ENCODE assay signal across 8 cellular contexts in genomic region chr1:109482796-109483638, GRCh38. TPM values are rescaled to one million over a fixed set of nuclear protein-coding genes. Genes with fewer than 3 reads are reported as not detected.
A peak's percentile ranks its signal among the peaks of the same experiment; 100 is the strongest.
DNase-seq lines count a peak whose midpoint lies in the region; ATAC-seq, FAIRE-seq and TF ChIP-seq lines count a peak whose summit lies in the region.

No MANE protein-coding gene starts in this region.

- TF ChIP-seq CTCF in A549 (IDR thresholded peaks at IDR 0.05) (no peak), astrocyte (IDR thresholded peaks at IDR 0.05; ENCODE audit: insufficient read depth, low read depth, low read length) (no peak)

- no peak for DNase-seq in A549 (ENCODE audit: low read depth in 1 of 2, low spot score in 1 of 2)
- DNase-seq in RPMI7951 (ENCODE audit: low read depth): peak; percentile 18
- no peak for DNase-seq in astrocyte (ENCODE audit: low read depth)
- DNase-seq in GF-D8 (lab: John Stamatoyannopoulos, UW): no peak

- WGBS in A549 (ENCODE audit: missing lambda C conversion rate): 24% methylated on average over 13 of the region's 27 CpGs

- CTCF ChIA-PET in A549 (lab: Yijun Ruan, JAX): interaction anchor here (0.7 to 23.6 kb wide), 6 partner anchors 8 to 73 kb away, joined by 3 to 749 read pairs (median 16); partner anchors contain the start of genes CYB561D1 and GPR61

- H3K4me1 Mint-ChIP-seq in astrocyte (ENCODE audit: low read depth, unreplicated experiment): peaks cover 12% of the 10 kb centered on the region

- FAIRE-seq in A549 (lab: Jason Lieb, UNC) (no peak), astrocyte (lab: Jason Lieb, UNC) (no peak)

- H3K4me2 ChIP-seq in A549: peak overlapping the region; percentile 90
- H3K4me2 ChIP-seq in astrocyte (ENCODE audit: low read length): peak overlapping the region; percentile 99

- H4K20me1 ChIP-seq in astrocyte (ENCODE audit: insufficient read depth, low read length): no peaks in the 10 kb centered on the region

- H3K4me3 ChIP-seq in A549 (peak overlapping the region; percentile 60), astrocyte (ENCODE audit: insufficient read depth, low read depth, low read length) (peak overlapping the region; percentile 69), iPS-18a (ENCODE audit: low read length) (peak overlapping the region; percentile 86), skin epidermis (peak overlapping the region; percentile 34 to 78 (median 59))

- peaks cover 6% of the 10 kb centered on the region; the same call in 2 of the 3 replicates for H3K4me1 ChIP-seq in A549
- peaks cover 6% of the 10 kb centered on the region for H3K4me1 ChIP-seq in astrocyte (ENCODE audit: insufficient read depth, low read length)
- H3K4me1 ChIP-seq in iPS-18a (ENCODE audit: control insufficient read depth, low read depth, low read length): peaks cover 10% of the 10 kb centered on the region

- no peaks in the 10 kb centered on the region for H3K9me3 Mint-ChIP-seq in astrocyte (ENCODE audit: unreplicated experiment)

- H3K36me3 Mint-ChIP-seq in astrocyte (ENCODE audit: low read depth, unreplicated experiment): peaks cover 9% of the 10 kb centered on the region

- no peak for TF ChIP-seq RAD21 in A549 (conservative IDR thresholded peaks at IDR 0.05 in 1 of 2, IDR thresholded peaks at IDR 0.05 in 1 of 2)

- peaks cover 16% of the 10 kb centered on the region for H3K27me3 Mint-ChIP-seq in astrocyte (ENCODE audit: low read depth, unreplicated experiment)

- H3K4me3 Mint-ChIP-seq in astrocyte (ENCODE audit: unreplicated experiment): peak overlapping the region; percentile 86

- TF ChIP-seq POLR2A in A549 (IDR thresholded peaks at IDR 0.05; ENCODE audit: low read length): no peak

- POLR2A ChIA-PET in A549 (lab: Yijun Ruan, JAX): interaction anchor here (0.6 to 2.2 kb wide), 7 partner anchors 11 to 607 kb away, joined by 3 to 9 read pairs (median 5); partner anchors contain the start of gene CYB561D1

- H3K9me3 ChIP-seq in A549 (no peaks in the 10 kb centered on the region), astrocyte (ENCODE audit: insufficient read depth, low read depth, low read length) (no peaks in the 10 kb centered on the region), iPS-18a (ENCODE audit: control insufficient read depth, low read depth, low read length) (no peaks in the 10 kb centered on the region)

- peaks cover 5% of the 10 kb centered on the region for H3K36me3 ChIP-seq in astrocyte (ENCODE audit: insufficient read depth, low read length)
- H3K36me3 ChIP-seq in iPS-18a (ENCODE audit: control insufficient read depth, low read depth, low read length): no peaks in the 10 kb centered on the region

- H3K27ac ChIP-seq in A549 (peak overlapping the region; percentile 4 to 81; a peak in 3 of 6 replicates), astrocyte (ENCODE audit: low read depth, low read length) (no peak overlapping the region), iPS-18a (ENCODE audit: low read length) (no peak overlapping the region), skin epidermis (peak overlapping the region in 10 of 21 experiments; percentile 30 to 99 (median 56))

- peak overlapping the region; percentile 34 for H3K9ac ChIP-seq in astrocyte (ENCODE audit: low read length)
- H3K9ac ChIP-seq in iPS-18a (ENCODE audit: low read length): no peak overlapping the region

- peak overlapping the region; percentile 59 for H3K27ac Mint-ChIP-seq in astrocyte (ENCODE audit: unreplicated experiment)

- H3K79me2 ChIP-seq in astrocyte (ENCODE audit: insufficient read depth, low read length): peaks cover 18% of the 10 kb centered on the region

- peak; percentile 48 to 70; a peak in 5 of 6 replicates for ATAC-seq in A549
- peak; percentile 26 for ATAC-seq in GM18868 (IDR thresholded peaks at IDR 0.05; ENCODE audit: unreplicated experiment)
- peak; percentile 9 for ATAC-seq in HG03095 (IDR thresholded peaks at IDR 0.05; ENCODE audit: unreplicated experiment)

- peak overlapping the region; percentile 88 for H2AFZ ChIP-seq in astrocyte (ENCODE audit: low read depth, low read length)

- TF ChIP-seq EP300 in A549 (IDR thresholded peaks at IDR 0.05): no peak

- peaks cover 19% of the 10 kb centered on the region for H3K27me3 ChIP-seq in astrocyte (ENCODE audit: insufficient read depth, low read length)
- H3K27me3 ChIP-seq in iPS-18a (ENCODE audit: control insufficient read depth, insufficient read depth, low read length): peaks cover 6% of the 10 kb centered on the region

TF ChIP-seq in A549, 52 proteins besides CTCF, POLR2A, EP300 and RAD21:
- TF ChIP-seq HEYL (CRISPR knock-in tag; IDR thresholded peaks at IDR 0.05): no peak

RNA-seq across cellular contexts. Expression of gene ATXN7L2, which starts 0.7 kb away (rescaled TPM):
- polyA plus RNA-seq in A549 (2011; rRNA removed): 0.97 and 1.2 TPM in 2 replicates
- polyA plus RNA-seq in A549 (2012; cell fraction: cytosol; rRNA removed): 2.6 and 3.3 TPM in 2 replicates
- 9.0 and 11.2 TPM in 2 replicates for polyA plus RNA-seq in A549 (2012; cell fraction: nucleus; rRNA removed)
- polyA plus RNA-seq in A549 (2017; fragmentation: RNase III; extraction: RNeasy Plus Mini Kit Qiagen cat#74134 plus additional on column Dnase treatment): 2.0 to 2.2 TPM (median 2.1 TPM) in 3 replicates
- 1.4 TPM in 2 replicates for polyA minus RNA-seq in A549 (2011; rRNA and poly(A)+ RNA removed)
- 2.2 and 3.0 TPM in 2 replicates for total RNA-seq in RPMI7951 (2014; rRNA removed; shearing (Covaris generic))
- 5.5 and 6.2 TPM in 2 replicates for total RNA-seq in astrocyte

RNA-seq across cellular contexts. Expression of gene CYB561D1, which starts 10.9 kb away (rescaled TPM):
- polyA plus RNA-seq in A549 (2011; rRNA removed) (4.0 and 4.9 TPM in 2 replicates), A549 (2017; fragmentation: RNase III; extraction: RNeasy Plus Mini Kit Qiagen cat#74134 plus additional on column Dnase treatment) (4.4 to 5.2 TPM (median 4.9 TPM) in 3 replicates)
- polyA plus RNA-seq in A549 (2012; cell fraction: cytosol; rRNA removed): 3.2 and 4.4 TPM in 2 replicates
- 4.5 and 6.2 TPM in 2 replicates for polyA plus RNA-seq in A549 (2012; cell fraction: nucleus; rRNA removed)
- 6.9 and 7.4 TPM in 2 replicates for polyA minus RNA-seq in A549 (2011; rRNA and poly(A)+ RNA removed)
- total RNA-seq in RPMI7951 (2014; rRNA removed; shearing (Covaris generic)): 4.0 and 4.8 TPM in 2 replicates
- total RNA-seq in astrocyte: 9.4 and 11.9 TPM in 2 replicates

RNA-seq across cellular contexts. Expression of gene SYPL2, which starts 16.7 kb away (rescaled TPM):
- polyA plus RNA-seq in A549 (2011; rRNA removed) (0.04 and 0.08 TPM in 2 replicates), A549 (2017; fragmentation: RNase III; extraction: RNeasy Plus Mini Kit Qiagen cat#74134 plus additional on column Dnase treatment) (0.03 to 0.05 TPM (median 0.05 TPM) in 3 replicates)
- 0.01 and 0.04 TPM in 2 replicates for polyA plus RNA-seq in A549 (2012; cell fraction: cytosol; rRNA removed)
- 0.06 and 0.07 TPM in 2 replicates for polyA plus RNA-seq in A549 (2012; cell fraction: nucleus; rRNA removed)
- polyA minus RNA-seq in A549 (2011; rRNA and poly(A)+ RNA removed): 0.08 TPM in 1 of 2 replicates, not detected in the other
- 0.96 and 1.6 TPM in 2 replicates for total RNA-seq in RPMI7951 (2014; rRNA removed; shearing (Covaris generic))
- total RNA-seq in astrocyte: 0.70 and 0.77 TPM in 2 replicates

RNA-seq across cellular contexts. Expression of gene AMIGO1, which starts 26.5 kb away (rescaled TPM):
- polyA plus RNA-seq in A549 (2011; rRNA removed) (0.43 and 0.85 TPM in 2 replicates), A549 (2017; fragmentation: RNase III; extraction: RNeasy Plus Mini Kit Qiagen cat#74134 plus additional on column Dnase treatment) (1.1 to 1.3 TPM (median 1.2 TPM) in 3 replicates)
- polyA plus RNA-seq in A549 (2012; cell fraction: cytosol; rRNA removed): 0.32 and 0.56 TPM in 2 replicates
- 0.36 and 0.37 TPM in 2 replicates for polyA plus RNA-seq in A549 (2012; cell fraction: nucleus; rRNA removed)
- polyA minus RNA-seq in A549 (2011; rRNA and poly(A)+ RNA removed): 0.49 and 1.1 TPM in 2 replicates
- 2.5 and 3.4 TPM in 2 replicates for total RNA-seq in RPMI7951 (2014; rRNA removed; shearing (Covaris generic))
- 1.2 and 1.8 TPM in 2 replicates for total RNA-seq in astrocyte

RNA-seq across cellular contexts. Expression of gene GPR61, which starts 56.7 kb away (rescaled TPM):
- polyA plus RNA-seq in A549 (2011; rRNA removed): 0.14 TPM in 1 of 2 replicates, not detected in the other
- not detected in 2 replicates for polyA plus RNA-seq in A549 (2012; cell fraction: cytosol; rRNA removed)
- not detected in 2 replicates for polyA plus RNA-seq in A549 (2012; cell fraction: nucleus; rRNA removed)
- not detected in 3 replicates for polyA plus RNA-seq in A549 (2017; fragmentation: RNase III; extraction: RNeasy Plus Mini Kit Qiagen cat#74134 plus additional on column Dnase treatment)
- polyA minus RNA-seq in A549 (2011; rRNA and poly(A)+ RNA removed): not detected in 2 replicates
- under 0.01 and 0.20 TPM in 2 replicates for total RNA-seq in RPMI7951 (2014; rRNA removed; shearing (Covaris generic))
- total RNA-seq in astrocyte: not detected in 2 replicates

Comparison
In these comparisons a context has a peak if more than half of its experiments do, and no peak if none do; other contexts are left out.
1. ATAC-seq: peak in every context shown above with its lines; median percentile 59 in A549; 26 in GM18868; 9 in HG03095.
2. H3K27ac ChIP-seq: peak in A549 (2 of 2); none in astrocyte (single experiment) and iPS-18a (single experiment).
3. Peak in every context shown above with its lines, with median percentiles within 50 percentile points of each other: H3K4me3 ChIP-seq.